Comparison of ENCODE assay signal across 1 cellular context in the genomic region with DNA sequence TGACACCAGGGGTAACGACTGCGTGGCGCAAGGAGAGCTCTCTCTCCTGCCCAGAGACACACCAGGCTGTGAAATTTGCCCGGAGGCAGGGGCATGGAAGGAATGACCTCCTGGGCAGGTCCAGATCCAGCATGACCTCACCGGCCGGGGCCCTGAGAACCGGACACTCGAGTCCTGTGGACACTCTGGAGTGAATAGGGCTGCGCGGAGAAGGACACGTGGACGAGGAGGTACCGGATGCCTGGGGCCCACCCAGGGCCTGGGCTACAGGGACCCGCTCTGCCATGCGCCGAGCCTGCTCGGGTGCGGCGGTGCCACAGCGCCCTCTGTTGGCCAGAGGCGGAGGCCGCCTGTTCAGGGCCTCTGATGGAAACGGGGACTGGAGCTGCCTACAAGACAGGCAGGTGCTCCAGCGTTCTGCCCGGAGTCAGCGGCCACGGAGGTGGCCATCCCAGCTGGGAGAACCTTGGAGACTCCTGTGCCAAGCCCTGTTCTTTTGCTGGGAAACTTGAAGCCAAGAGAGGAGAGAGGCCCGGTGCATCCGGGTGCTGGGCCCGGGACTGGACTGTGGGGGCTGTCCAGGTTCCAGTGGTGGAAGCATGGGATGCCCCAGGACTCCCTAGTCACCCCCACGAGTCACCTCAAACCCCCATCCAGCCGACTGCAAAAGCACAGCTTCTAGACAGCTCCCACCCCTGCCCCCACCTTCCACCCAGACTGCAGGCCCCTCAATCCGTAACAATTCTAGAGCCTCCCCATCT.
A peak's percentile ranks its signal among the peaks of the same experiment; 100 is the strongest.
TF ChIP-seq lines count a peak whose summit lies in the region.

No MANE protein-coding gene starts in this region.

TF ChIP-seq in HepG2, 621 proteins besides CTCF, POLR2A, EP300 and RAD21 (continued from another document and continues in another):
- no peak for TF ChIP-seq MTA3 (CRISPR knock-in tag; IDR thresholded peaks at IDR 0.05)
- no peak for TF ChIP-seq NONO (IDR thresholded peaks at IDR 0.05)
- TF ChIP-seq NONO (CRISPR knock-in tag; conservative IDR thresholded peaks at IDR 0.05) = 0 out of 2 replicates have a peak, but pooled peaks have one; percentile 55
- TF ChIP-seq STAG1 (CRISPR knock-in tag; IDR thresholded peaks at IDR 0.05) = peak; percentile 99
- no peak; the same call in 1 of the 2 replicates for TF ChIP-seq ZNF747 (CRISPR knock-in tag; IDR thresholded peaks at IDR 0.05; ENCODE audit: borderline replicate concordance)
- TF ChIP-seq, protein P1, sequence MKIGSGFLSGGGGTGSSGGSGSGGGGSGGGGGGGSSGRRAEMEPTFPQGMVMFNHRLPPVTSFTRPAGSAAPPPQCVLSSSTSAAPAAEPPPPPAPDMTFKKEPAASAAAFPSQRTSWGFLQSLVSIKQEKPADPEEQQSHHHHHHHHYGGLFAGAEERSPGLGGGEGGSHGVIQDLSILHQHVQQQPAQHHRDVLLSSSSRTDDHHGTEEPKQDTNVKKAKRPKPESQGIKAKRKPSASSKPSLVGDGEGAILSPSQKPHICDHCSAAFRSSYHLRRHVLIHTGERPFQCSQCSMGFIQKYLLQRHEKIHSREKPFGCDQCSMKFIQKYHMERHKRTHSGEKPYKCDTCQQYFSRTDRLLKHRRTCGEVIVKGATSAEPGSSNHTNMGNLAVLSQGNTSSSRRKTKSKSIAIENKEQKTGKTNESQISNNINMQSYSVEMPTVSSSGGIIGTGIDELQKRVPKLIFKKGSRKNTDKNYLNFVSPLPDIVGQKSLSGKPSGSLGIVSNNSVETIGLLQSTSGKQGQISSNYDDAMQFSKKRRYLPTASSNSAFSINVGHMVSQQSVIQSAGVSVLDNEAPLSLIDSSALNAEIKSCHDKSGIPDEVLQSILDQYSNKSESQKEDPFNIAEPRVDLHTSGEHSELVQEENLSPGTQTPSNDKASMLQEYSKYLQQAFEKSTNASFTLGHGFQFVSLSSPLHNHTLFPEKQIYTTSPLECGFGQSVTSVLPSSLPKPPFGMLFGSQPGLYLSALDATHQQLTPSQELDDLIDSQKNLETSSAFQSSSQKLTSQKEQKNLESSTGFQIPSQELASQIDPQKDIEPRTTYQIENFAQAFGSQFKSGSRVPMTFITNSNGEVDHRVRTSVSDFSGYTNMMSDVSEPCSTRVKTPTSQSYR (CRISPR knock-in tag; IDR thresholded peaks at IDR 0.05; ENCODE audit: borderline replicate concordance) = peak; percentile 51; the same call in 1 of the 2 replicates
- TF ChIP-seq ZNF446 (CRISPR knock-in tag; IDR thresholded peaks at IDR 0.05) = 0 out of 2 replicates have a peak, but pooled peaks have one; percentile 14
- TF ChIP-seq, protein P2, sequence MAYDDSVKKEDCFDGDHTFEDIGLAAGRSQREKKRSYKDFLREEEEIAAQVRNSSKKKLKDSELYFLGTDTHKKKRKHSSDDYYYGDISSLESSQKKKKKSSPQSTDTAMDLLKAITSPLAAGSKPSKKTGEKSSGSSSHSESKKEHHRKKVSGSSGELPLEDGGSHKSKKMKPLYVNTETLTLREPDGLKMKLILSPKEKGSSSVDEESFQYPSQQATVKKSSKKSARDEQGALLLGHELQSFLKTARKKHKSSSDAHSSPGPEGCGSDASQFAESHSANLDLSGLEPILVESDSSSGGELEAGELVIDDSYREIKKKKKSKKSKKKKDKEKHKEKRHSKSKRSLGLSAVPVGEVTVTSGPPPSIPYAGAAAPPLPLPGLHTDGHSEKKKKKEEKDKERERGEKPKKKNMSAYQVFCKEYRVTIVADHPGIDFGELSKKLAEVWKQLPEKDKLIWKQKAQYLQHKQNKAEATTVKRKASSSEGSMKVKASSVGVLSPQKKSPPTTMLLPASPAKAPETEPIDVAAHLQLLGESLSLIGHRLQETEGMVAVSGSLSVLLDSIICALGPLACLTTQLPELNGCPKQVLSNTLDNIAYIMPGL (CRISPR knock-in tag; IDR thresholded peaks at IDR 0.05; ENCODE audit: borderline replicate concordance in 1 of 2, low read depth in 1 of 2) = peak; percentile 94 to 97
- TF ChIP-seq ZNF782 (CRISPR knock-in tag; IDR thresholded peaks at IDR 0.05; ENCODE audit: borderline replicate concordance) = no peak
- TF ChIP-seq ZNF713 (CRISPR knock-in tag; IDR thresholded peaks at IDR 0.05) = peak; percentile 84; the same call in 1 of the 2 replicates
- peak; percentile 63 for TF ChIP-seq CBX1 (IDR thresholded peaks at IDR 0.05; ENCODE audit: low read depth)
- peak; percentile 62; the same call in 1 of the 2 replicates for TF ChIP-seq SMC3 (IDR thresholded peaks at IDR 0.05; ENCODE audit: low read length)
- TF ChIP-seq, protein P3, sequence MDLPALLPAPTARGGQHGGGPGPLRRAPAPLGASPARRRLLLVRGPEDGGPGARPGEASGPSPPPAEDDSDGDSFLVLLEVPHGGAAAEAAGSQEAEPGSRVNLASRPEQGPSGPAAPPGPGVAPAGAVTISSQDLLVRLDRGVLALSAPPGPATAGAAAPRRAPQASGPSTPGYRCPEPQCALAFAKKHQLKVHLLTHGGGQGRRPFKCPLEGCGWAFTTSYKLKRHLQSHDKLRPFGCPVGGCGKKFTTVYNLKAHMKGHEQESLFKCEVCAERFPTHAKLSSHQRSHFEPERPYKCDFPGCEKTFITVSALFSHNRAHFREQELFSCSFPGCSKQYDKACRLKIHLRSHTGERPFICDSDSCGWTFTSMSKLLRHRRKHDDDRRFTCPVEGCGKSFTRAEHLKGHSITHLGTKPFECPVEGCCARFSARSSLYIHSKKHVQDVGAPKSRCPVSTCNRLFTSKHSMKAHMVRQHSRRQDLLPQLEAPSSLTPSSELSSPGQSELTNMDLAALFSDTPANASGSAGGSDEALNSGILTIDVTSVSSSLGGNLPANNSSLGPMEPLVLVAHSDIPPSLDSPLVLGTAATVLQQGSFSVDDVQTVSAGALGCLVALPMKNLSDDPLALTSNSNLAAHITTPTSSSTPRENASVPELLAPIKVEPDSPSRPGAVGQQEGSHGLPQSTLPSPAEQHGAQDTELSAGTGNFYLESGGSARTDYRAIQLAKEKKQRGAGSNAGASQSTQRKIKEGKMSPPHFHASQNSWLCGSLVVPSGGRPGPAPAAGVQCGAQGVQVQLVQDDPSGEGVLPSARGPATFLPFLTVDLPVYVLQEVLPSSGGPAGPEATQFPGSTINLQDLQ (CRISPR knock-in tag; IDR thresholded peaks at IDR 0.05) = no peak
- no peak for TF ChIP-seq ZNF496 (CRISPR knock-in tag; IDR thresholded peaks at IDR 0.05; ENCODE audit: insufficient replicate concordance)
- TF ChIP-seq NFKBIZ (CRISPR knock-in tag; IDR thresholded peaks at IDR 0.05) = 0 out of 2 replicates have a peak, but pooled peaks have one; percentile 34
- TF ChIP-seq ZNF484 (CRISPR knock-in tag; IDR thresholded peaks at IDR 0.05; ENCODE audit: borderline replicate concordance, low read depth) = no peak
- no peak; the same call in 1 of the 2 replicates for TF ChIP-seq CEBPG (CRISPR knock-in tag; IDR thresholded peaks at IDR 0.05)
- TF ChIP-seq, protein P4, sequence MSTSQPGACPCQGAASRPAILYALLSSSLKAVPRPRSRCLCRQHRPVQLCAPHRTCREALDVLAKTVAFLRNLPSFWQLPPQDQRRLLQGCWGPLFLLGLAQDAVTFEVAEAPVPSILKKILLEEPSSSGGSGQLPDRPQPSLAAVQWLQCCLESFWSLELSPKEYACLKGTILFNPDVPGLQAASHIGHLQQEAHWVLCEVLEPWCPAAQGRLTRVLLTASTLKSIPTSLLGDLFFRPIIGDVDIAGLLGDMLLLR (CRISPR knock-in tag; IDR thresholded peaks at IDR 0.05) = no peak
- TF ChIP-seq ZNF670 (CRISPR knock-in tag; IDR thresholded peaks at IDR 0.05; ENCODE audit: borderline replicate concordance) = peak; percentile 35; the same call in 1 of the 2 replicates
- TF ChIP-seq ERF (CRISPR knock-in tag; IDR thresholded peaks at IDR 0.05) = peak; percentile 92
- TF ChIP-seq GATA4 (IDR thresholded peaks at IDR 0.05; ENCODE audit: borderline replicate concordance, low read depth) = no peak
- no peak for TF ChIP-seq MBNL3 (CRISPR knock-in tag; conservative IDR thresholded peaks at IDR 0.05)
- 0 out of 2 replicates have a peak, but pooled peaks have one; percentile 68 for TF ChIP-seq ZNF510 (CRISPR knock-in tag; IDR thresholded peaks at IDR 0.05; ENCODE audit: low read depth)
- TF ChIP-seq, protein P5, sequence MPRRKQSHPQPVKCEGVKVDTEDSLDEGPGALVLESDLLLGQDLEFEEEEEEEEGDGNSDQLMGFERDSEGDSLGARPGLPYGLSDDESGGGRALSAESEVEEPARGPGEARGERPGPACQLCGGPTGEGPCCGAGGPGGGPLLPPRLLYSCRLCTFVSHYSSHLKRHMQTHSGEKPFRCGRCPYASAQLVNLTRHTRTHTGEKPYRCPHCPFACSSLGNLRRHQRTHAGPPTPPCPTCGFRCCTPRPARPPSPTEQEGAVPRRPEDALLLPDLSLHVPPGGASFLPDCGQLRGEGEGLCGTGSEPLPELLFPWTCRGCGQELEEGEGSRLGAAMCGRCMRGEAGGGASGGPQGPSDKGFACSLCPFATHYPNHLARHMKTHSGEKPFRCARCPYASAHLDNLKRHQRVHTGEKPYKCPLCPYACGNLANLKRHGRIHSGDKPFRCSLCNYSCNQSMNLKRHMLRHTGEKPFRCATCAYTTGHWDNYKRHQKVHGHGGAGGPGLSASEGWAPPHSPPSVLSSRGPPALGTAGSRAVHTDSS (CRISPR knock-in tag; conservative IDR thresholded peaks at IDR 0.05) = no peak
- no peak for TF ChIP-seq ZNF12 (CRISPR knock-in tag; IDR thresholded peaks at IDR 0.05)
- peak; percentile 71; the same call in 1 of the 2 replicates for TF ChIP-seq EED (CRISPR knock-in tag; IDR thresholded peaks at IDR 0.05)
- peak; percentile 86 for TF ChIP-seq HNRNPL (IDR thresholded peaks at IDR 0.05; ENCODE audit: low read depth, low read length)
- 0 out of 2 replicates have a peak, but pooled peaks have one; percentile 50 for TF ChIP-seq HMG20B (CRISPR knock-in tag; conservative IDR thresholded peaks at IDR 0.05)
- peak; percentile 43; the same call in 1 of the 2 replicates for TF ChIP-seq HMG20A (CRISPR knock-in tag; IDR thresholded peaks at IDR 0.05; ENCODE audit: borderline replicate concordance)
- TF ChIP-seq MEIS1 (CRISPR knock-in tag; IDR thresholded peaks at IDR 0.05; ENCODE audit: borderline replicate concordance) = peak; percentile 80; the same call in 1 of the 2 replicates
- TF ChIP-seq, protein P6, sequence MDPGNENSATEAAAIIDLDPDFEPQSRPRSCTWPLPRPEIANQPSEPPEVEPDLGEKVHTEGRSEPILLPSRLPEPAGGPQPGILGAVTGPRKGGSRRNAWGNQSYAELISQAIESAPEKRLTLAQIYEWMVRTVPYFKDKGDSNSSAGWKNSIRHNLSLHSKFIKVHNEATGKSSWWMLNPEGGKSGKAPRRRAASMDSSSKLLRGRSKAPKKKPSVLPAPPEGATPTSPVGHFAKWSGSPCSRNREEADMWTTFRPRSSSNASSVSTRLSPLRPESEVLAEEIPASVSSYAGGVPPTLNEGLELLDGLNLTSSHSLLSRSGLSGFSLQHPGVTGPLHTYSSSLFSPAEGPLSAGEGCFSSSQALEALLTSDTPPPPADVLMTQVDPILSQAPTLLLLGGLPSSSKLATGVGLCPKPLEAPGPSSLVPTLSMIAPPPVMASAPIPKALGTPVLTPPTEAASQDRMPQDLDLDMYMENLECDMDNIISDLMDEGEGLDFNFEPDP (CRISPR knock-in tag; conservative IDR thresholded peaks at IDR 0.05) = no peak
- TF ChIP-seq BORCS8-MEF2B (CRISPR knock-in tag; IDR thresholded peaks at IDR 0.05) = peak; percentile 65; the same call in 1 of the 2 replicates
- TF ChIP-seq, protein P7, sequence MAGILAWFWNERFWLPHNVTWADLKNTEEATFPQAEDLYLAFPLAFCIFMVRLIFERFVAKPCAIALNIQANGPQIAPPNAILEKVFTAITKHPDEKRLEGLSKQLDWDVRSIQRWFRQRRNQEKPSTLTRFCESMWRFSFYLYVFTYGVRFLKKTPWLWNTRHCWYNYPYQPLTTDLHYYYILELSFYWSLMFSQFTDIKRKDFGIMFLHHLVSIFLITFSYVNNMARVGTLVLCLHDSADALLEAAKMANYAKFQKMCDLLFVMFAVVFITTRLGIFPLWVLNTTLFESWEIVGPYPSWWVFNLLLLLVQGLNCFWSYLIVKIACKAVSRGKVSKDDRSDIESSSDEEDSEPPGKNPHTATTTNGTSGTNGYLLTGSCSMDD (CRISPR knock-in tag; IDR thresholded peaks at IDR 0.05) = no peak
- no peak for TF ChIP-seq CCAR2 (optimal IDR thresholded peaks at IDR 0.05; ENCODE audit: low read depth, low read length)
- no peak for TF ChIP-seq SOX6 (IDR thresholded peaks at IDR 0.05)
- 0 out of 2 replicates have a peak, but pooled peaks have one; percentile 49 for TF ChIP-seq SOX6 (CRISPR knock-in tag; IDR thresholded peaks at IDR 0.05)
- peak; percentile 82 for TF ChIP-seq ZNF350 (CRISPR knock-in tag; IDR thresholded peaks at IDR 0.05; ENCODE audit: borderline replicate concordance, low read depth)
- no peak; the same call in 1 of the 2 replicates for TF ChIP-seq ZNF253 (CRISPR knock-in tag; IDR thresholded peaks at IDR 0.05; ENCODE audit: borderline replicate concordance)
- TF ChIP-seq ZNF251 (CRISPR knock-in tag; IDR thresholded peaks at IDR 0.05) = no peak
- TF ChIP-seq SMAD1 (CRISPR knock-in tag; IDR thresholded peaks at IDR 0.05; ENCODE audit: borderline replicate concordance, low read depth) = peak; percentile 100
- TF ChIP-seq BCL6 (CRISPR knock-in tag; IDR thresholded peaks at IDR 0.05) = peak; percentile 63
- TF ChIP-seq SPEN (CRISPR knock-in tag; IDR thresholded peaks at IDR 0.05; ENCODE audit: low read depth) = peak; percentile 89
- TF ChIP-seq TAF1 (CRISPR knock-in tag; IDR thresholded peaks at IDR 0.05) = no peak
- TF ChIP-seq, protein P8, sequence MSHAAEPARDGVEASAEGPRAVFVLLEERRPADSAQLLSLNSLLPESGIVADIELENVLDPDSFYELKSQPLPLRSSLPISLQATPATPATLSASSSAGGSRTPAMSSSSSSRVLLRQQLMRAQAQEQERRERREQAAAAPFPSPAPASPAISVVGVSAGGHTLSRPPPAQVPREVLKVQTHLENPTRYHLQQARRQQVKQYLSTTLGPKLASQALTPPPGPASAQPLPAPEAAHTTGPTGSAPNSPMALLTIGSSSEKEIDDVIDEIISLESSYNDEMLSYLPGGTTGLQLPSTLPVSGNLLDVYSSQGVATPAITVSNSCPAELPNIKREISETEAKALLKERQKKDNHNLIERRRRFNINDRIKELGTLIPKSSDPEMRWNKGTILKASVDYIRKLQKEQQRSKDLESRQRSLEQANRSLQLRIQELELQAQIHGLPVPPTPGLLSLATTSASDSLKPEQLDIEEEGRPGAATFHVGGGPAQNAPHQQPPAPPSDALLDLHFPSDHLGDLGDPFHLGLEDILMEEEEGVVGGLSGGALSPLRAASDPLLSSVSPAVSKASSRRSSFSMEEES (CRISPR knock-in tag; IDR thresholded peaks at IDR 0.05) = peak; percentile 63; the same call in 1 of the 2 replicates
- TF ChIP-seq ETV5 (CRISPR knock-in tag; IDR thresholded peaks at IDR 0.05; ENCODE audit: borderline replicate concordance) = peak; percentile 84
- peak; percentile 99 for TF ChIP-seq ZNF567 (CRISPR knock-in tag; IDR thresholded peaks at IDR 0.05; ENCODE audit: borderline replicate concordance)
- peak; percentile 67; the same call in 1 of the 2 replicates for TF ChIP-seq RNF2 (conservative IDR thresholded peaks at IDR 0.05; ENCODE audit: low read depth)
- TF ChIP-seq, protein P9, sequence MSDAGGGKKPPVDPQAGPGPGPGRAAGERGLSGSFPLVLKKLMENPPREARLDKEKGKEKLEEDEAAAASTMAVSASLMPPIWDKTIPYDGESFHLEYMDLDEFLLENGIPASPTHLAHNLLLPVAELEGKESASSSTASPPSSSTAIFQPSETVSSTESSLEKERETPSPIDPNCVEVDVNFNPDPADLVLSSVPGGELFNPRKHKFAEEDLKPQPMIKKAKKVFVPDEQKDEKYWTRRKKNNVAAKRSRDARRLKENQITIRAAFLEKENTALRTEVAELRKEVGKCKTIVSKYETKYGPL (CRISPR knock-in tag; IDR thresholded peaks at IDR 0.05) = no peak
- TF ChIP-seq ZNF468 (CRISPR knock-in tag; IDR thresholded peaks at IDR 0.05) = no peak
- peak; percentile 74 for TF ChIP-seq YY1 (IDR thresholded peaks at IDR 0.05; ENCODE audit: insufficient read depth, insufficient replicate concordance, low read depth, low read length)
- TF ChIP-seq DNMT1 (CRISPR knock-in tag; IDR thresholded peaks at IDR 0.05) = peak; percentile 81; the same call in 1 of the 2 replicates
- no peak for TF ChIP-seq ZEB1 (IDR thresholded peaks at IDR 0.05; ENCODE audit: insufficient replicate concordance, low read depth)
